Comparison of ENCODE assay signal across 8 cellular contexts in genomic region chr9:136326777-136327312, GRCh38. TPM values are rescaled to one million over a fixed set of nuclear protein-coding genes. Genes with fewer than 3 reads are reported as not detected.
DNase-seq lines count a peak whose midpoint lies in the region; ATAC-seq and TF ChIP-seq lines count a peak whose summit lies in the region.

No MANE protein-coding gene starts in this region.

- intact Hi-C loops in transverse colon (cut with DNase I; ENCODE audit: low total_unique reads): no loop called here

- no peak for TF ChIP-seq EP300 in transverse colon (IDR thresholded peaks at IDR 0.05; ENCODE audit: low read depth)

- no peaks in the 10 kb centered on the region for H3K36me3 ChIP-seq in mucosa of rectum (ENCODE audit: control insufficient read depth in 2 of 2, insufficient read depth in 2 of 2, low read length in 2 of 2)
- H3K36me3 ChIP-seq in transverse colon: no peaks in the 10 kb centered on the region

- H3K4me3 ChIP-seq in mucosa of rectum (ENCODE audit: low read length in 2 of 2) (peak overlapping the region in 1 of 2 donors; percentile 26), transverse colon (peak overlapping the region in 3 of 4 donors; percentile 45 to 59 (median 50))

- no peak for TF ChIP-seq CTCF in brain (conservative IDR thresholded peaks at IDR 0.05)
- TF ChIP-seq CTCF in transverse colon (IDR thresholded peaks at IDR 0.05): no peak

- ATAC-seq in activated T-cell treated with anti-CD3 and anti-CD28 coated beads, Interleukin-2, amount 50 U/mL, for 72 hours (replicated peaks in 1 of 2): peak in 1 of 2 donors; percentile 27
- no peak for ATAC-seq in HG03469 (IDR thresholded peaks at IDR 0.05; ENCODE audit: unreplicated experiment)

- TF ChIP-seq POLR2A in transverse colon (IDR thresholded peaks at IDR 0.05): no peak

- H3K4me1 ChIP-seq in mucosa of rectum (ENCODE audit: control insufficient read depth in 2 of 2, insufficient read depth in 2 of 2, low read length in 2 of 2): peaks cover 6 to 11% of the 10 kb centered on the region in 2 donors
- H3K4me1 ChIP-seq in transverse colon: peaks cover 7 to 34% (median 18%) of the 10 kb centered on the region in 4 donors

- no peaks in the 10 kb centered on the region for H3K36me3 Mint-ChIP-seq in activated T-cell treated with anti-CD3 and anti-CD28 coated beads, Interleukin-2, amount 50 U/mL, for 72 hours (ENCODE audit: insufficient read depth in 2 of 2)
- H3K36me3 Mint-ChIP-seq in brain: no peaks in the 10 kb centered on the region

- no peaks in the 10 kb centered on the region for H3K9me3 Mint-ChIP-seq in activated T-cell treated with anti-CD3 and anti-CD28 coated beads, Interleukin-2, amount 50 U/mL, for 72 hours
- peaks cover 0 to 5% (median 0%) of the 10 kb centered on the region in 5 experiments for H3K9me3 Mint-ChIP-seq in brain

- peak overlapping the region in 1 of 2 donors; percentile 14 for H3K9ac ChIP-seq in mucosa of rectum (ENCODE audit: low read depth in 1 of 2, low read length in 2 of 2)

- H3K9me3 ChIP-seq in mucosa of rectum (ENCODE audit: control insufficient read depth in 2 of 2, low read length in 2 of 2): no peaks in the 10 kb centered on the region
- no peaks in the 10 kb centered on the region for H3K9me3 ChIP-seq in transverse colon

- WGBS in transverse colon (ENCODE audit: low coverage in 1 of 2), 2 donors: 41% methylated on average over 11 of the region's 16 CpGs; no CpG with 5 or more reads in 1 of the 2 donors

- DNase-seq in activated T-cell treated with anti-CD3 and anti-CD28 coated beads, Interleukin-2, amount 50 U/mL, for 72 hours: no peak
- DNase-seq in activated T-cell treated with anti-CD3 and anti-CD28 coated beads for 4 hours: no peak
- no peak for DNase-seq in transverse colon
- no peak for DNase-seq in foreskin melanocyte
- DNase-seq in activated CD4-positive, CD25-positive, alpha-beta regulatory T cell treated with anti-CD3 and anti-CD28 coated beads, Interleukin-2, amount 50 U/mL, for 72 hours: no peak

- H3K27ac Mint-ChIP-seq in activated T-cell treated with anti-CD3 and anti-CD28 coated beads, Interleukin-2, amount 50 U/mL, for 72 hours: peak overlapping the region; percentile 57
- peak overlapping the region in 4 of 5 experiments; percentile 55 to 93 (median 85) for H3K27ac Mint-ChIP-seq in brain

- H3K27me3 ChIP-seq in mucosa of rectum (ENCODE audit: control insufficient read depth in 2 of 2, insufficient read depth in 2 of 2, low read length in 2 of 2) (peaks cover 4 to 19% of the 10 kb centered on the region in 2 donors), transverse colon (peaks cover 37% of the 10 kb centered on the region)

- no peaks in the 10 kb centered on the region for H3K27me3 Mint-ChIP-seq in activated T-cell treated with anti-CD3 and anti-CD28 coated beads, Interleukin-2, amount 50 U/mL, for 72 hours (ENCODE audit: low read depth)
- H3K27me3 Mint-ChIP-seq in brain: peaks cover 3% of the 10 kb centered on the region

- H3K27ac ChIP-seq in mucosa of rectum (ENCODE audit: low read depth in 2 of 2, low read length in 2 of 2) (peak overlapping the region; percentile 15 to 70), transverse colon (peak overlapping the region; percentile 71 to 80 (median 76))

- H3K4me1 Mint-ChIP-seq in activated T-cell treated with anti-CD3 and anti-CD28 coated beads, Interleukin-2, amount 50 U/mL, for 72 hours (ENCODE audit: low read depth): peaks cover 11% of the 10 kb centered on the region
- H3K4me1 Mint-ChIP-seq in brain: peaks cover 53% of the 10 kb centered on the region

- in situ Hi-C loops in transverse colon (cut with MboI; ENCODE audit: low pct_ligation_motif_present in 1 of 4, low pct_unique_long_range_greater_than_20kb in 1 of 4, low sequenced_read_pairs in 3 of 4): no loop called here

- peak overlapping the region; percentile 70 to 74 for H3K4me3 Mint-ChIP-seq in activated T-cell treated with anti-CD3 and anti-CD28 coated beads, Interleukin-2, amount 50 U/mL, for 72 hours
- H3K4me3 Mint-ChIP-seq in brain: peak overlapping the region; percentile 73 to 84 (median 78)

RNA-seq across cellular contexts. Expression of gene GPSM1, which starts 0.5 kb away (rescaled TPM):
- 10 to 100 TPM; 11.6 to 12.3 TPM for total RNA-seq in activated T-cell treated with anti-CD3 and anti-CD28 coated beads, Interleukin-2, amount 50 U/mL, for 72 hours
- 83.8 TPM for polyA plus RNA-seq in brain (ENCODE audit: insufficient read depth, low read depth, low replicate concordance)
- 1 to 10 TPM; 2.3 to 8.6 (median 7.0) TPM for total RNA-seq in transverse colon

RNA-seq across cellular contexts. Expression of gene CCDC187, which starts 23.0 kb away (rescaled TPM):
- not detected for total RNA-seq in activated T-cell treated with anti-CD3 and anti-CD28 coated beads, Interleukin-2, amount 50 U/mL, for 72 hours
- polyA plus RNA-seq in brain (ENCODE audit: insufficient read depth, low read depth, low replicate concordance): 5.3 TPM
- 1 to 10 TPM in 1 of 4 donors, under 1 TPM in 2, not detected in 1; 0.40 to 1.1 (median 0.41) TPM for total RNA-seq in transverse colon

RNA-seq across cellular contexts. Expression of gene DNLZ, which starts 36.7 kb away (rescaled TPM):
- 10 to 100 TPM; 10.8 to 14.4 TPM for total RNA-seq in activated T-cell treated with anti-CD3 and anti-CD28 coated beads, Interleukin-2, amount 50 U/mL, for 72 hours
- 33.5 TPM for polyA plus RNA-seq in brain (ENCODE audit: insufficient read depth, low read depth, low replicate concordance)
- 10 to 100 TPM in 2 of 4 donors, 1 to 10 TPM in 2; 6.7 to 17.3 (median 10.4) TPM for total RNA-seq in transverse colon

RNA-seq across cellular contexts. Expression of gene CARD9, which starts 46.6 kb away (rescaled TPM):
- 1 to 10 TPM; 1.2 to 1.6 TPM for total RNA-seq in activated T-cell treated with anti-CD3 and anti-CD28 coated beads, Interleukin-2, amount 50 U/mL, for 72 hours
- 0.58 TPM for polyA plus RNA-seq in brain (ENCODE audit: insufficient read depth, low read depth, low replicate concordance)
- 1 to 10 TPM; 1.1 to 5.6 (median 2.0) TPM for total RNA-seq in transverse colon
